ENCODE assay signal across 9 cellular contexts in genomic region chr3:56787258-56787777, GRCh38. TPM values are rescaled to one million over a fixed set of nuclear protein-coding genes. Genes with fewer than 3 reads are reported as not detected.
DNase-seq lines count a peak whose midpoint lies in the region; ATAC-seq and TF ChIP-seq lines count a peak whose summit lies in the region.
"Had no signal": no experiment of that assay in that cellular context is flagged by ENCODE, and none has a peak within 500 bp of the region (broad histone marks: within the 10 kb centered on the region; RNA-seq: fewer than 3 reads in every experiment).

No MANE protein-coding gene starts in this region.

- H3K36me3 ChIP-seq in left ventricle myocardium inferior (no peaks in the 10 kb centered on the region), upper lobe of right lung (no peaks in the 10 kb centered on the region)

- no peaks in the 10 kb centered on the region for H3K27me3 Mint-ChIP-seq in activated CD4-positive, alpha-beta memory T cell treated with anti-CD3 and anti-CD28 coated beads for 36 hours
- no peaks in the 10 kb centered on the region for H3K27me3 Mint-ChIP-seq in memory B cell

- no peak for TF ChIP-seq CTCF in left ventricle myocardium inferior (IDR thresholded peaks at IDR 0.05; ENCODE audit: borderline replicate concordance)
- TF ChIP-seq CTCF in upper lobe of right lung (IDR thresholded peaks at IDR 0.05), result no peak

- H3K4me3 ChIP-seq in left ventricle myocardium inferior (no peak overlapping the region), upper lobe of right lung (no peak overlapping the region)

- peaks cover 100% of the 10 kb centered on the region for H3K4me1 ChIP-seq in left ventricle myocardium inferior
- peaks cover 97% of the 10 kb centered on the region for H3K4me1 ChIP-seq in upper lobe of right lung

- H3K4me1 Mint-ChIP-seq in activated CD4-positive, alpha-beta memory T cell treated with anti-CD3 and anti-CD28 coated beads for 36 hours (ENCODE audit: low read depth), result peaks cover 99% of the 10 kb centered on the region
- peaks cover 37% of the 10 kb centered on the region for H3K4me1 Mint-ChIP-seq in memory B cell

- H3K27me3 ChIP-seq in left ventricle myocardium inferior (ENCODE audit: low read depth), result no peaks in the 10 kb centered on the region
- H3K27me3 ChIP-seq in upper lobe of right lung, result no peaks in the 10 kb centered on the region

- POLR2A ChIA-PET in activated CD4-positive, alpha-beta memory T cell treated with anti-CD3 and anti-CD28 coated beads for 36 hours (lab: Charles Lee), result interaction anchor here (1.3 to 3.7 kb wide), 5 partner anchors 13 to 34 kb away, joined by 3 to 47 read pairs (median 5); partner anchors contain the start of gene ARHGEF3

- H3K4me3 Mint-ChIP-seq in activated CD4-positive, alpha-beta memory T cell treated with anti-CD3 and anti-CD28 coated beads for 36 hours, result peak overlapping the region; percentile 1
- H3K4me3 Mint-ChIP-seq in memory B cell, result no peak overlapping the region

- intact Hi-C loops in left ventricle myocardium inferior (cut with micrococcal nuclease), result no loop called here
- intact Hi-C loops in left ventricle myocardium superior (cut with micrococcal nuclease), result no loop called here
- intact Hi-C loops in activated CD4-positive, alpha-beta memory T cell treated with anti-CD3 and anti-CD28 coated beads for 36 hours (cut with micrococcal nuclease), result no loop called here
- intact Hi-C loops in upper lobe of right lung (cut with DNase I), result no loop called here

- H3K27ac ChIP-seq in left ventricle myocardium inferior (replicated peaks) (peak overlapping the region; percentile 83), upper lobe of right lung (peak overlapping the region; percentile 68)

- ATAC-seq in left ventricle myocardium superior, result no peak
- no peak for ATAC-seq in memory B cell (ENCODE audit: low read depth)
- no peak for ATAC-seq in upper lobe of right lung

- DNase-seq in left ventricle myocardium inferior (no peak), left ventricle myocardium superior (no peak), memory B cell (ENCODE audit: low spot score in 2 of 2) (no peak), upper lobe of right lung (no peak), kidney glomerular epithelial cell (lab: John Stamatoyannopoulos, UW) (no peak), HuH-7 (ENCODE audit: low spot score) (no peak)
- no peak for DNase-seq in activated CD4-positive, alpha-beta memory T cell treated with anti-CD3 and anti-CD28 coated beads for 36 hours
- DNase-seq in activated CD4-positive, CD25-positive, alpha-beta regulatory T cell (lab: John Stamatoyannopoulos, UW), result no peak
- DNase-seq: effector CD8-positive, alpha-beta T cell had no signal

- no peaks in the 10 kb centered on the region for H3K9me3 Mint-ChIP-seq in activated CD4-positive, alpha-beta memory T cell treated with anti-CD3 and anti-CD28 coated beads for 36 hours
- H3K9me3 Mint-ChIP-seq in memory B cell, result no peaks in the 10 kb centered on the region

- H3K36me3 Mint-ChIP-seq in activated CD4-positive, alpha-beta memory T cell treated with anti-CD3 and anti-CD28 coated beads for 36 hours, result peaks cover 3% of the 10 kb centered on the region
- H3K36me3 Mint-ChIP-seq in memory B cell, result no peaks in the 10 kb centered on the region

- peak overlapping the region; percentile 81 for H3K27ac Mint-ChIP-seq in activated CD4-positive, alpha-beta memory T cell treated with anti-CD3 and anti-CD28 coated beads for 36 hours
- peak overlapping the region; percentile 69 for H3K27ac Mint-ChIP-seq in memory B cell

- CTCF ChIA-PET in activated CD4-positive, alpha-beta memory T cell treated with anti-CD3 and anti-CD28 coated beads for 36 hours (lab: Charles Lee), result interaction anchor here (14.9 kb wide), 1 partner anchor 12 kb away, joined by 263 read pairs; the partner anchor contains the start of gene ARHGEF3

- H3K9me3 ChIP-seq in left ventricle myocardium inferior (replicated peaks) (no peaks in the 10 kb centered on the region), upper lobe of right lung (no peaks in the 10 kb centered on the region)

RNA-seq across cellular contexts. Expression of gene ARHGEF3, which starts 14.4 kb away (rescaled TPM):
- total RNA-seq in left ventricle myocardium inferior, result 16.5 TPM
- total RNA-seq in left ventricle myocardium superior, result 17.6 TPM
- total RNA-seq in activated CD4-positive, alpha-beta memory T cell treated with anti-CD3 and anti-CD28 coated beads for 36 hours, result 10 to 100 TPM; 28.0 to 31.5 TPM
- 37.5 TPM for total RNA-seq in upper lobe of right lung
